1 cellular context compared by ENCODE assay signal in genomic region chr16:1493746-1494094, GRCh38.
TF ChIP-seq lines count a peak whose summit lies in the region.

No MANE protein-coding gene starts in this region.

TF ChIP-seq in endothelial cell of umbilical vein, 7 proteins besides CTCF, POLR2A, EP300 and RAD21:
- TF ChIP-seq MYC (IDR thresholded peaks at IDR 0.05; ENCODE audit: low read depth, low read length) = no peak
- TF ChIP-seq POLR2AphosphoS5 (IDR thresholded peaks at IDR 0.05; ENCODE audit: insufficient read depth, low read depth, low read length) = no peak
- TF ChIP-seq, protein P1, sequence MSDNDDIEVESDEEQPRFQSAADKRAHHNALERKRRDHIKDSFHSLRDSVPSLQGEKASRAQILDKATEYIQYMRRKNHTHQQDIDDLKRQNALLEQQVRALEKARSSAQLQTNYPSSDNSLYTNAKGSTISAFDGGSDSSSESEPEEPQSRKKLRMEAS (IDR thresholded peaks at IDR 0.05; ENCODE audit: insufficient read depth, insufficient read length) = no peak
- no peak for TF ChIP-seq JUN (IDR thresholded peaks at IDR 0.05; ENCODE audit: borderline replicate concordance, insufficient read depth, insufficient read length, low read depth)
- TF ChIP-seq EZH2 (IDR thresholded peaks at IDR 0.05; ENCODE audit: borderline replicate concordance, low read depth, low read length, severe bottlenecking) = no peak
- TF ChIP-seq GATA2 (IDR thresholded peaks at IDR 0.05; ENCODE audit: insufficient read depth, insufficient read length, low read depth, low read length) = no peak
- no peak for TF ChIP-seq FOS (IDR thresholded peaks at IDR 0.05; ENCODE audit: borderline replicate concordance, insufficient read depth, low read length)
TF ChIP-seq in endothelial cell of umbilical vein: peak in this region for 0.
